In the genomic region with DNA sequence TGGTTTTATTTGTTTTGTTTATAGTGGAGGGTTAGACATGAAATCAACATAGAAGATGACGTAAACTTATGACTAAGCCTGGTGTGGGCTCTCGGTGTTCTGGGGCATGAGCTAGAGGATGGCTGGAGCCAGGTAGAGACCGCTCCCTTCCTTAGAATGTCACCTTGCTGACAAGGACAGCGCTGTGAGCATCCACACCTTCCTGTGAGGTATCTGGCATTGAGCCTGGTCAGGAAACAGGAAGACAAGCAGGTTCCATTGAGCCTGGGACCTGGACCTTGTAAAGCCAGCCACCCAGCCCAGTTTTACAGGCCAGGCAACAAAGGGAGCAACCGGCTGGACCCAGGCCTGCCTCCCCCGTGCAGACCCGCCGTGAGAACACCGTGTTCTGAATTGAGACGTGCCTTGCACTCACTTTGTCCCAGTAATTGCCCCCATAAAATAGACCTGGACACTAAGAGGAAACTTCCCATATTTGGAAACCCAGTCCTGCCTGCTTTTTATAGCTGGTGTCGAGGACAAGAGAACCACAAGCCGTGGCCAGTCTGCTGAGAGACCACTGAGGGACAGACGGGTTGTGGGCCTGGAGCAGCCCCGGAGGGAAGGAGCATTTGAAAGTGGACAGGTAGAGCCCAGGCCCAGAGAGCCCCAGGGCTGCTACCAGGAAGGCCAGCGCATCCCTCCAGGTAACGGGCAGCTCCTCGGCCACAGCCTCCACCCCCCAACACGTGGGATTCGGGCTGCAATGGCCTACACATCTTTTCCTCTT, we compare ENCODE assay signal across 17 cellular contexts.
DNase-seq lines count a peak whose midpoint lies in the region; ATAC-seq and TF ChIP-seq lines count a peak whose summit lies in the region.
"Had no signal": no experiment of that assay in that cellular context is flagged by ENCODE, and none has a peak within 500 bp of the region (broad histone marks: within the 10 kb centered on the region; RNA-seq: fewer than 3 reads in every experiment).

No MANE protein-coding gene starts in this region.

- DNase-seq in activated effector memory CD4-positive, alpha-beta T cell treated with anti-CD3 and anti-CD28 coated beads, Interleukin-2, amount 50 U/mL, for 16 hours = peak; percentile 43
- DNase-seq in activated effector memory CD4-positive, alpha-beta T cell treated with Interleukin-2 at 50 U/mL for 16 hours = no peak
- DNase-seq in body of pancreas (peak in 3 of 4 donors; percentile 48 to 64 (median 63)), transverse colon (peak; percentile 93), left cardiac atrium (no peak)
- DNase-seq: activated CD4-positive, alpha-beta memory T cell treated with anti-CD3 and anti-CD28 coated beads for 36 hours; activated T-cell treated with anti-CD3 and anti-CD28 coated beads, Interleukin-2, amount 50 U/mL, for 24 hours; DMS53; heart right ventricle; NCI-H187 treated with DMSO at 0.1 percent for 48 hours; T-cell; tibial artery had no signal

- no peaks in the 10 kb centered on the region for H3K9me3 ChIP-seq in body of pancreas
- H3K9me3 ChIP-seq in liver (ENCODE audit: control insufficient read depth in 4 of 4, low read length in 3 of 4) = no peaks in the 10 kb centered on the region
- H3K9me3 ChIP-seq in transverse colon = no peaks in the 10 kb centered on the region
- H3K9me3 ChIP-seq: tibial artery had no signal

- peaks cover 8% of the 10 kb centered on the region for H3K36me3 Mint-ChIP-seq in stimulated activated memory B cell treated with anti-CD40 and anti-IgM and Interleukin-4, amounts not matched to agents 10 μg/mL and 1 μg/mL and 100 μg/mL, for 72 hours
- H3K36me3 Mint-ChIP-seq: activated CD4-positive, alpha-beta memory T cell treated with anti-CD3 and anti-CD28 coated beads for 36 hours had no signal

- peak; percentile 30 for ATAC-seq in body of pancreas
- no peak for ATAC-seq in stimulated activated memory B cell treated with anti-CD40 and anti-IgM and Interleukin-4, amounts not matched to agents 10 μg/mL and 1 μg/mL and 100 μg/mL, for 72 hours
- no peak for ATAC-seq in GM21526 (IDR thresholded peaks at IDR 0.05; ENCODE audit: low FRiP score, unreplicated experiment)
- ATAC-seq in left cardiac atrium = no peak
- ATAC-seq: T-cell had no signal

- no peak overlapping the region for H3K27ac Mint-ChIP-seq in stimulated activated memory B cell treated with anti-CD40 and anti-IgM and Interleukin-4, amounts not matched to agents 10 μg/mL and 1 μg/mL and 100 μg/mL, for 72 hours
- H3K27ac Mint-ChIP-seq: activated CD4-positive, alpha-beta memory T cell treated with anti-CD3 and anti-CD28 coated beads for 36 hours; activated T-cell treated with anti-CD3 and anti-CD28 coated beads, Interleukin-2, amount 50 U/mL, for 24 hours; T-cell had no signal

- H3K4me1 ChIP-seq in body of pancreas (peaks cover 37% of the 10 kb centered on the region), liver (ENCODE audit: control insufficient read depth in 4 of 4, insufficient read depth in 4 of 4, low read length in 3 of 4) (peaks cover 18 to 36% (median 29%) of the 10 kb centered on the region in 4 donors), transverse colon (peaks cover 7 to 56% (median 40%) of the 10 kb centered on the region in 4 donors)
- H3K4me1 ChIP-seq: parathyroid adenoma had no signal

- no peaks in the 10 kb centered on the region for H3K4me1 Mint-ChIP-seq in stimulated activated memory B cell treated with anti-CD40 and anti-IgM and Interleukin-4, amounts not matched to agents 10 μg/mL and 1 μg/mL and 100 μg/mL, for 72 hours

- intact Hi-C loops in body of pancreas (cut with DNase I) = no loop called here
- intact Hi-C loops in transverse colon (cut with DNase I; ENCODE audit: low total_unique reads) = no loop called here
- intact Hi-C loops in left cardiac atrium (cut with DNase I) = no loop called here

- H3K27me3 ChIP-seq in body of pancreas = no peaks in the 10 kb centered on the region
- H3K27me3 ChIP-seq in liver (ENCODE audit: control insufficient read depth in 4 of 4, insufficient read depth in 4 of 4, low read length in 3 of 4) = no peaks in the 10 kb centered on the region
- H3K27me3 ChIP-seq in transverse colon = no peaks in the 10 kb centered on the region
- H3K27me3 ChIP-seq: BLaER1 treated with 17β-estradiol and CSF1 and Interleukin-3, amounts not matched to agents 10 nM and 100 nM; heart right ventricle; tibial artery had no signal

- TF ChIP-seq EP300 in transverse colon (IDR thresholded peaks at IDR 0.05; ENCODE audit: low read depth) = peak; percentile 99

- peak overlapping the region in 3 of 4 donors; percentile 47 to 72 (median 66) for H3K27ac ChIP-seq in body of pancreas
- no peak overlapping the region for H3K27ac ChIP-seq in liver (ENCODE audit: low read depth in 1 of 2, low read length in 2 of 2)
- peak overlapping the region; percentile 85 to 91 (median 88) for H3K27ac ChIP-seq in transverse colon
- H3K27ac ChIP-seq: BLaER1 treated with 17β-estradiol and CSF1 and Interleukin-3, amounts not matched to agents 10 nM and 100 nM; heart right ventricle; parathyroid adenoma; tibial artery had no signal

- H3K9ac ChIP-seq in liver (ENCODE audit: low read depth in 1 of 2, low read length in 2 of 2) = no peak overlapping the region
- H3K9ac ChIP-seq: BLaER1 treated with 17β-estradiol and CSF1 and Interleukin-3, amounts not matched to agents 10 nM and 100 nM; parathyroid adenoma had no signal

- no peak for TF ChIP-seq RAD21 in liver (IDR thresholded peaks at IDR 0.05)

- H3K9me3 Mint-ChIP-seq in stimulated activated memory B cell treated with anti-CD40 and anti-IgM and Interleukin-4, amounts not matched to agents 10 μg/mL and 1 μg/mL and 100 μg/mL, for 72 hours = peaks cover 7% of the 10 kb centered on the region
- H3K9me3 Mint-ChIP-seq: activated T-cell treated with anti-CD3 and anti-CD28 coated beads, Interleukin-2, amount 50 U/mL, for 24 hours had no signal

- TF ChIP-seq CTCF in body of pancreas (IDR thresholded peaks at IDR 0.05) = no peak
- no peak for TF ChIP-seq CTCF in liver (IDR thresholded peaks at IDR 0.05; ENCODE audit: low read depth, low read length, missing input control)
- no peak for TF ChIP-seq CTCF in transverse colon (IDR thresholded peaks at IDR 0.05)

- WGBS in body of pancreas, 2 donors = 73 to 75% methylated on average over 19 of the region's 19 CpGs
- WGBS in liver = 84% methylated on average over 19 of the region's 19 CpGs
- 0 to 59% methylated on average over 1 to 15 of the region's 19 CpGs for WGBS in transverse colon (ENCODE audit: low coverage in 1 of 2), 2 donors

- in situ Hi-C loops in transverse colon (cut with MboI; ENCODE audit: low pct_ligation_motif_present in 1 of 4, low pct_unique_long_range_greater_than_20kb in 1 of 4, low sequenced_read_pairs in 3 of 4) = no loop called here

- TF ChIP-seq POLR2A in body of pancreas (IDR thresholded peaks at IDR 0.05) = no peak
- peak; percentile 80 for TF ChIP-seq POLR2A in transverse colon (IDR thresholded peaks at IDR 0.05)

- no peak overlapping the region for H3K4me3 Mint-ChIP-seq in stimulated activated memory B cell treated with anti-CD40 and anti-IgM and Interleukin-4, amounts not matched to agents 10 μg/mL and 1 μg/mL and 100 μg/mL, for 72 hours
- H3K4me3 Mint-ChIP-seq: activated CD4-positive, alpha-beta memory T cell treated with anti-CD3 and anti-CD28 coated beads for 36 hours; activated T-cell treated with anti-CD3 and anti-CD28 coated beads, Interleukin-2, amount 50 U/mL, for 24 hours; T-cell had no signal

- no peaks in the 10 kb centered on the region for H3K36me3 ChIP-seq in body of pancreas (replicated peaks in 1 of 2; ENCODE audit: insufficient read depth in 1 of 2, low read depth in 2 of 2)
- no peaks in the 10 kb centered on the region for H3K36me3 ChIP-seq in liver (ENCODE audit: control insufficient read depth in 4 of 4, insufficient read depth in 3 of 4, low read depth in 1 of 4, low read length in 3 of 4)
- H3K36me3 ChIP-seq in transverse colon = peaks cover 0 to 6% (median 0%) of the 10 kb centered on the region in 4 donors
- H3K36me3 ChIP-seq: BLaER1 treated with 17β-estradiol and CSF1 and Interleukin-3, amounts not matched to agents 10 nM and 100 nM had no signal

- H3K27me3 Mint-ChIP-seq in stimulated activated memory B cell treated with anti-CD40 and anti-IgM and Interleukin-4, amounts not matched to agents 10 μg/mL and 1 μg/mL and 100 μg/mL, for 72 hours = peaks cover 67% of the 10 kb centered on the region
- H3K27me3 Mint-ChIP-seq: activated CD4-positive, alpha-beta memory T cell treated with anti-CD3 and anti-CD28 coated beads for 36 hours; activated T-cell treated with anti-CD3 and anti-CD28 coated beads, Interleukin-2, amount 50 U/mL, for 24 hours; T-cell had no signal

- H3K4me3 ChIP-seq in body of pancreas (no peak overlapping the region), liver (ENCODE audit: low read depth in 1 of 3, low read length in 3 of 3) (no peak overlapping the region), transverse colon (peak overlapping the region in 2 of 4 donors; percentile 11 to 37)
- H3K4me3 ChIP-seq: BLaER1 treated with 17β-estradiol and CSF1 and Interleukin-3, amounts not matched to agents 10 nM and 100 nM; heart right ventricle; tibial artery had no signal

TF ChIP-seq in liver, 16 proteins besides CTCF, POLR2A, EP300 and RAD21:
- TF ChIP-seq, protein P1, sequence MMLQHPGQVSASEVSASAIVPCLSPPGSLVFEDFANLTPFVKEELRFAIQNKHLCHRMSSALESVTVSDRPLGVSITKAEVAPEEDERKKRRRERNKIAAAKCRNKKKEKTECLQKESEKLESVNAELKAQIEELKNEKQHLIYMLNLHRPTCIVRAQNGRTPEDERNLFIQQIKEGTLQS (IDR thresholded peaks at IDR 0.05) = no peak
- TF ChIP-seq JUND (IDR thresholded peaks at IDR 0.05) (no peak), SP1 (IDR thresholded peaks at IDR 0.05) (peak; percentile 8), GABPA (IDR thresholded peaks at IDR 0.05 in 1 of 2, conservative IDR thresholded peaks at IDR 0.05 in 1 of 2) (no peak), NR2F2 (IDR thresholded peaks at IDR 0.05) (no peak), FOXA2 (IDR thresholded peaks at IDR 0.05) (no peak)

Comparison
In these comparisons a context has a peak if more than half of its experiments do, and no peak if none do; other contexts are left out.
1. DNase-seq: peak in activated effector memory CD4-positive, alpha-beta T cell treated with anti-CD3 and anti-CD28 coated beads, Interleukin-2, amount 50 U/mL, for 16 hours (single experiment), body of pancreas (3 of 4) and transverse colon (single experiment); none in activated effector memory CD4-positive, alpha-beta T cell treated with Interleukin-2 at 50 U/mL for 16 hours (single experiment) and left cardiac atrium (single experiment).
2. H3K27ac ChIP-seq: peak in body of pancreas (3 of 4) and transverse colon (4 of 4); none in liver (0 of 2).